In the genomic region with DNA sequence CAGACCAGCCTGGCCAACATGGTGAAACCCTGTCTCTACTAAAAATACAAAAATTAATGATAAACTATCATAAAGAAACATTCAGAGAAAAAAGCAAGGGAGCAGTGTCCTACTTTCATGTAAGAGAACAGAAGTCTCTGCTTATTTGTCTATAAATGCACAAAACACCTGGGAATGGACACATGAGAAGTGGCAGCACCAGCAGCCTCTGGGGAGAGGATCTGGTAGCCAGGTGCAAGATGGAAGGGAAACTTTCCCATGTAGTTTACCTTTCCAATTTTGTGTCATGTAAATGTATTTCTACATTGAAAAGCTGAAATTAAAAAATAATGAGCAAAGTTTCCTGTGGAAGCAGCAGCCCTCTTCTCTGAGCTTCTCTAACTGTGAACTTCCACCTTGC, we compare ENCODE assay signal across 1 cellular context.
TF ChIP-seq lines count a peak whose summit lies in the region.

No MANE protein-coding gene starts in this region.

TF ChIP-seq in WTC11, 78 proteins besides CTCF, POLR2A, EP300 and RAD21 (continued from another document):
- TF ChIP-seq ZNF232 (CRISPR knock-in tag; IDR thresholded peaks at IDR 0.05) (no peak), TEAD4 (CRISPR knock-in tag; IDR thresholded peaks at IDR 0.05) (no peak), ZNF121 (CRISPR knock-in tag; IDR thresholded peaks at IDR 0.05) (no peak)
- TF ChIP-seq, protein P1, sequence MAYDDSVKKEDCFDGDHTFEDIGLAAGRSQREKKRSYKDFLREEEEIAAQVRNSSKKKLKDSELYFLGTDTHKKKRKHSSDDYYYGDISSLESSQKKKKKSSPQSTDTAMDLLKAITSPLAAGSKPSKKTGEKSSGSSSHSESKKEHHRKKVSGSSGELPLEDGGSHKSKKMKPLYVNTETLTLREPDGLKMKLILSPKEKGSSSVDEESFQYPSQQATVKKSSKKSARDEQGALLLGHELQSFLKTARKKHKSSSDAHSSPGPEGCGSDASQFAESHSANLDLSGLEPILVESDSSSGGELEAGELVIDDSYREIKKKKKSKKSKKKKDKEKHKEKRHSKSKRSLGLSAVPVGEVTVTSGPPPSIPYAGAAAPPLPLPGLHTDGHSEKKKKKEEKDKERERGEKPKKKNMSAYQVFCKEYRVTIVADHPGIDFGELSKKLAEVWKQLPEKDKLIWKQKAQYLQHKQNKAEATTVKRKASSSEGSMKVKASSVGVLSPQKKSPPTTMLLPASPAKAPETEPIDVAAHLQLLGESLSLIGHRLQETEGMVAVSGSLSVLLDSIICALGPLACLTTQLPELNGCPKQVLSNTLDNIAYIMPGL (CRISPR knock-in tag; IDR thresholded peaks at IDR 0.05) = no peak
- TF ChIP-seq, protein P2, sequence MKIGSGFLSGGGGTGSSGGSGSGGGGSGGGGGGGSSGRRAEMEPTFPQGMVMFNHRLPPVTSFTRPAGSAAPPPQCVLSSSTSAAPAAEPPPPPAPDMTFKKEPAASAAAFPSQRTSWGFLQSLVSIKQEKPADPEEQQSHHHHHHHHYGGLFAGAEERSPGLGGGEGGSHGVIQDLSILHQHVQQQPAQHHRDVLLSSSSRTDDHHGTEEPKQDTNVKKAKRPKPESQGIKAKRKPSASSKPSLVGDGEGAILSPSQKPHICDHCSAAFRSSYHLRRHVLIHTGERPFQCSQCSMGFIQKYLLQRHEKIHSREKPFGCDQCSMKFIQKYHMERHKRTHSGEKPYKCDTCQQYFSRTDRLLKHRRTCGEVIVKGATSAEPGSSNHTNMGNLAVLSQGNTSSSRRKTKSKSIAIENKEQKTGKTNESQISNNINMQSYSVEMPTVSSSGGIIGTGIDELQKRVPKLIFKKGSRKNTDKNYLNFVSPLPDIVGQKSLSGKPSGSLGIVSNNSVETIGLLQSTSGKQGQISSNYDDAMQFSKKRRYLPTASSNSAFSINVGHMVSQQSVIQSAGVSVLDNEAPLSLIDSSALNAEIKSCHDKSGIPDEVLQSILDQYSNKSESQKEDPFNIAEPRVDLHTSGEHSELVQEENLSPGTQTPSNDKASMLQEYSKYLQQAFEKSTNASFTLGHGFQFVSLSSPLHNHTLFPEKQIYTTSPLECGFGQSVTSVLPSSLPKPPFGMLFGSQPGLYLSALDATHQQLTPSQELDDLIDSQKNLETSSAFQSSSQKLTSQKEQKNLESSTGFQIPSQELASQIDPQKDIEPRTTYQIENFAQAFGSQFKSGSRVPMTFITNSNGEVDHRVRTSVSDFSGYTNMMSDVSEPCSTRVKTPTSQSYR (CRISPR knock-in tag; IDR thresholded peaks at IDR 0.05) = no peak
- TF ChIP-seq, protein P3, sequence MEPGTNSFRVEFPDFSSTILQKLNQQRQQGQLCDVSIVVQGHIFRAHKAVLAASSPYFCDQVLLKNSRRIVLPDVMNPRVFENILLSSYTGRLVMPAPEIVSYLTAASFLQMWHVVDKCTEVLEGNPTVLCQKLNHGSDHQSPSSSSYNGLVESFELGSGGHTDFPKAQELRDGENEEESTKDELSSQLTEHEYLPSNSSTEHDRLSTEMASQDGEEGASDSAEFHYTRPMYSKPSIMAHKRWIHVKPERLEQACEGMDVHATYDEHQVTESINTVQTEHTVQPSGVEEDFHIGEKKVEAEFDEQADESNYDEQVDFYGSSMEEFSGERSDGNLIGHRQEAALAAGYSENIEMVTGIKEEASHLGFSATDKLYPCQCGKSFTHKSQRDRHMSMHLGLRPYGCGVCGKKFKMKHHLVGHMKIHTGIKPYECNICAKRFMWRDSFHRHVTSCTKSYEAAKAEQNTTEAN (CRISPR knock-in tag; IDR thresholded peaks at IDR 0.05) = no peak
